Comparison of ENCODE assay signal across 1 cellular context in genomic region chr10:30792025-30792424, GRCh38.
TF ChIP-seq lines count a peak whose summit lies in the region.

No MANE protein-coding gene starts in this region.

TF ChIP-seq in IMR-90, 13 proteins besides CTCF, POLR2A, EP300 and RAD21 (continued from another document):
- TF ChIP-seq ELK1 (IDR thresholded peaks at IDR 0.05; ENCODE audit: borderline replicate concordance, low read depth, low read length) (no peak), FOS (IDR thresholded peaks at IDR 0.05; ENCODE audit: low read depth, low read length) (no peak), MAZ (IDR thresholded peaks at IDR 0.05; ENCODE audit: borderline replicate concordance, low read depth, low read length) (no peak), USF2 (IDR thresholded peaks at IDR 0.05; ENCODE audit: low read depth, low read length) (no peak), CHD1 (IDR thresholded peaks at IDR 0.05; ENCODE audit: low read depth, low read length) (no peak), NFE2L2 (IDR thresholded peaks at IDR 0.05; ENCODE audit: low read depth, low read length) (no peak), MAFK (IDR thresholded peaks at IDR 0.05; ENCODE audit: low read depth, low read length) (no peak), BHLHE40 (IDR thresholded peaks at IDR 0.05; ENCODE audit: low read depth, low read length) (no peak), MXI1 (IDR thresholded peaks at IDR 0.05; ENCODE audit: borderline replicate concordance, low read depth, low read length) (no peak)
